28 cellular contexts compared by ENCODE assay signal in genomic region chr15:79653533-79653932, GRCh38.
"Had no signal": no experiment of that assay in that cellular context is flagged by ENCODE, and none has a peak within 500 bp of the region (broad histone marks: within the 10 kb centered on the region; RNA-seq: fewer than 3 reads in every experiment).

No MANE protein-coding gene starts in this region.

- DNase-seq: natural killer cell; occipital lobe; ovary; posterior cingulate gyrus; psoas muscle; right cardiac atrium; spleen; stimulated activated CD4-positive, alpha-beta T cell treated with anti-CD3 and anti-CD28 coated beads, Interleukin-12 subunit alpha, Interleukin-12 subunit beta, amount 100 ng/mL, for 4 hours; stimulated activated CD4-positive, alpha-beta T cell treated with anti-CD3 and anti-CD28 coated beads, Interleukin-1b, Interleukin-23, amount 100 ng/mL, for 48 hours; stimulated activated CD4-positive, alpha-beta T cell treated with anti-CD3 and anti-CD28 coated beads, Interleukin-4, amount 100 ng/mL, for 1 hour; stimulated activated CD4-positive, alpha-beta T cell treated with anti-CD3 and anti-CD28 coated beads, Interleukin-4, amount 100 ng/mL, for 4 hours; stimulated activated CD8-positive, alpha-beta memory T cell treated with anti-CD3 and anti-CD28 coated beads, Interleukin-4, amount 100 ng/mL, for 48 hours; stimulated activated naive CD4-positive, alpha-beta T cell; stimulated activated naive CD8-positive, alpha-beta T cell treated with anti-CD3 and anti-CD28 coated beads, Interleukin-15, amount 100 ng/mL, for 72 hours; stimulated activated naive CD8-positive, alpha-beta T cell treated with anti-CD3 and anti-CD28 coated beads, Interleukin-15, Interleukin-2, amounts not matched to agents 100 U/mL and 50 U/mL, for 24 hours; substantia nigra; testis; tibial artery; transverse colon; upper lobe of right lung had no signal

- H3K27ac ChIP-seq: neural progenitor cell, ovary, parathyroid adenoma, psoas muscle, skin epidermis, spleen, suprapubic skin, testis, tibial artery, transverse colon, upper lobe of right lung, vagina had no signal

- H3K9ac ChIP-seq: neural progenitor cell, parathyroid adenoma had no signal

- H3K36me3 ChIP-seq: neural progenitor cell, ovary, spleen, suprapubic skin, tibial artery, transverse colon, upper lobe of right lung, vagina had no signal

- H3K4me1 ChIP-seq: neural progenitor cell, parathyroid adenoma, psoas muscle, spleen, suprapubic skin, testis, tibial artery, transverse colon, upper lobe of right lung, vagina had no signal

- H3K4me3 ChIP-seq: neural progenitor cell, ovary, psoas muscle, skin epidermis, smooth muscle cell, spleen, suprapubic skin, testis, tibial artery, transverse colon, upper lobe of right lung, vagina had no signal

- H3K27me3 ChIP-seq: neural progenitor cell, ovary, suprapubic skin, testis, tibial artery, transverse colon, upper lobe of right lung, vagina had no signal

- ATAC-seq: natural killer cell; psoas muscle; right cardiac atrium; sciatic nerve; stimulated activated memory B cell treated with anti-CD40 and anti-IgM and Interleukin-4, amounts not matched to agents 10 μg/mL and 1 μg/mL and 100 μg/mL, for 72 hours; stimulated activated naive CD8-positive, alpha-beta T cell treated with anti-CD3 and anti-CD28 coated beads, Interleukin-15, amount 100 ng/mL, for 72 hours; stimulated activated naive CD8-positive, alpha-beta T cell treated with anti-CD3 and anti-CD28 coated beads, Interleukin-15, Interleukin-2, amounts not matched to agents 100 U/mL and 50 U/mL, for 24 hours; upper lobe of right lung had no signal

- H3K9me3 ChIP-seq: ovary, psoas muscle, suprapubic skin, testis, tibial artery, transverse colon, upper lobe of right lung, vagina had no signal
